20 cellular contexts compared by ENCODE assay signal in the genomic region with DNA sequence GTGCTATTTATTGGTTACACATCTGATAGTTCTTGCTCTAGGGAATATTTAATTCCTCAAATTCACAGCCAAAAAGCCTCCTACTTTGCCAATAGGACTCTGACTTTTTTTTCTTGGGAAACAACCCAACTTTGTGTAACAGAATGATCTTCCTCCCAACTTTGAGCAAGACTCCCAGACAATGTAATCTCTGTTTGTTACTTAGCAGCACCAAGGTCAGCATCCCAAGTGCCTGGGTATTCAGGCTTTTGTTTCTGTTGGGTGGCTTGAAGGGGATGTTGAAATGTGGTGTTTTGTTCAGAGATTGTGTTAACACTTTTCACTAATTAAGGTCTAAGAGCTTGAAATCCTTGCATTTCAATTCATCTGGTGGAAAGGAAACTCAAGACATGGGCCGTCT.
DNase-seq lines count a peak whose midpoint lies in the region; ATAC-seq and TF ChIP-seq lines count a peak whose summit lies in the region.
"Had no signal": no experiment of that assay in that cellular context is flagged by ENCODE, and none has a peak within 500 bp of the region (broad histone marks: within the 10 kb centered on the region; RNA-seq: fewer than 3 reads in every experiment).

No MANE protein-coding gene starts in this region.

- TF ChIP-seq POLR2A in testis (IDR thresholded peaks at IDR 0.05): no peak

- POLR2A ChIA-PET in HEK293 (lab: Yijun Ruan, JAX): no interaction called here

- no peaks in the 10 kb centered on the region for H3K36me3 ChIP-seq in HEK293 (ENCODE audit: control insufficient read depth in 2 of 2, insufficient read depth in 1 of 2, low read length in 2 of 2)
- no peaks in the 10 kb centered on the region for H3K36me3 ChIP-seq in testis (ENCODE audit: low read depth, missing control alignments)
- no peaks in the 10 kb centered on the region for H3K36me3 ChIP-seq in Karpas-422 (ENCODE audit: insufficient read depth, low read length)
- H3K36me3 ChIP-seq: SJSA1 had no signal

- no peak overlapping the region for H2AFZ ChIP-seq in Karpas-422 (ENCODE audit: low read length)

- H3K4me3 ChIP-seq in HEK293 (ENCODE audit: low read depth, low read length) (no peak overlapping the region), testis (no peak overlapping the region), Karpas-422 (ENCODE audit: low read length) (no peak overlapping the region)
- H3K4me3 ChIP-seq: A549, K562, SJSA1 had no signal

- CTCF ChIA-PET in HEK293 (lab: Yijun Ruan, JAX): interaction anchor here (1.4 kb wide), 1 partner anchor 19 kb away, joined by 3 read pairs; no protein-coding TSS in a partner anchor

- no peak overlapping the region for H3K4me2 ChIP-seq in Karpas-422 (ENCODE audit: low read depth, low read length, poor library complexity, severe bottlenecking)
- H3K4me2 ChIP-seq: A549 had no signal

- no peaks in the 10 kb centered on the region for H3K9me3 ChIP-seq in HEK293 (ENCODE audit: control insufficient read depth, insufficient read depth, low read depth, low read length)
- H3K9me3 ChIP-seq in testis: no peaks in the 10 kb centered on the region
- no peaks in the 10 kb centered on the region for H3K9me3 ChIP-seq in Karpas-422 (ENCODE audit: low read length)
- H3K9me3 ChIP-seq: A549, BE2C, SJSA1 had no signal

- no peaks in the 10 kb centered on the region for H4K20me1 ChIP-seq in Karpas-422 (ENCODE audit: insufficient read depth, low read depth, low read length)

- H3K27me3 ChIP-seq in testis (no peaks in the 10 kb centered on the region), Karpas-422 (ENCODE audit: low read length) (no peaks in the 10 kb centered on the region; the same call in 1 of the 2 replicates)
- H3K27me3 ChIP-seq: BE2C, SJSA1 had no signal

- no peak overlapping the region for H3K27ac ChIP-seq in HEK293 (ENCODE audit: extremely low read depth, low read depth, low read length)
- H3K27ac ChIP-seq in testis: peak overlapping the region; percentile 23 to 28
- H3K27ac ChIP-seq in Karpas-422 (ENCODE audit: low read length): no peak overlapping the region
- H3K27ac ChIP-seq: A549, SJSA1 had no signal

- no peaks in the 10 kb centered on the region for H3K9me2 ChIP-seq in Karpas-422 (replicated peaks; ENCODE audit: insufficient read depth, low read length)

- H3K4me1 ChIP-seq in HEK293 (ENCODE audit: control insufficient read depth, insufficient read depth, low read length): no peaks in the 10 kb centered on the region
- peaks cover 8% of the 10 kb centered on the region for H3K4me1 ChIP-seq in testis
- H3K4me1 ChIP-seq in Karpas-422 (ENCODE audit: low read length): no peaks in the 10 kb centered on the region
- H3K4me1 ChIP-seq: A549 had no signal

- TF ChIP-seq CTCF in HEK293 (tag by site-specific recombination; IDR thresholded peaks at IDR 0.05) (no peak), testis (IDR thresholded peaks at IDR 0.05) (no peak)

- no peak for ATAC-seq in GM18517 (IDR thresholded peaks at IDR 0.05; ENCODE audit: unreplicated experiment)
- ATAC-seq: A549, K562 had no signal

- H3K9ac ChIP-seq in Karpas-422 (ENCODE audit: low read length): no peak overlapping the region

- 45 to 63% methylated on average over 1 of the region's 1 CpG for WGBS in testis, 2 donors

- intact Hi-C loops in testis (cut with DNase I; ENCODE audit: low total_unique reads): no loop called here

- DNase-seq in amniotic epithelial cell (ENCODE audit: low read depth) (peak; percentile 18), medulla oblongata (ENCODE audit: extremely low spot score) (peak; percentile 42), testis (peak; percentile 67), Karpas-422 (no peak), SW 1271 (lab: John Stamatoyannopoulos, UW) (no peak)
- DNase-seq: BE2C, DMS53, GDM1, MM.1S, NCI-H1048, NCI-H1417 treated with DMSO at 0.1 percent for 48 hours, NCI-H187 treated with DMSO at 0.1 percent for 48 hours, NCI-H2227 treated with DMSO at 0.1 percent for 48 hours, NCI-H524, OCI-M1 had no signal

- H3K79me2 ChIP-seq in Karpas-422 (ENCODE audit: low read length): no peaks in the 10 kb centered on the region

TF ChIP-seq in HEK293, 187 proteins besides CTCF, POLR2A, EP300 and RAD21:
- no peak for TF ChIP-seq ZNF843 (tag by site-specific recombination; IDR thresholded peaks at IDR 0.05)
- TF ChIP-seq, protein P1, sequence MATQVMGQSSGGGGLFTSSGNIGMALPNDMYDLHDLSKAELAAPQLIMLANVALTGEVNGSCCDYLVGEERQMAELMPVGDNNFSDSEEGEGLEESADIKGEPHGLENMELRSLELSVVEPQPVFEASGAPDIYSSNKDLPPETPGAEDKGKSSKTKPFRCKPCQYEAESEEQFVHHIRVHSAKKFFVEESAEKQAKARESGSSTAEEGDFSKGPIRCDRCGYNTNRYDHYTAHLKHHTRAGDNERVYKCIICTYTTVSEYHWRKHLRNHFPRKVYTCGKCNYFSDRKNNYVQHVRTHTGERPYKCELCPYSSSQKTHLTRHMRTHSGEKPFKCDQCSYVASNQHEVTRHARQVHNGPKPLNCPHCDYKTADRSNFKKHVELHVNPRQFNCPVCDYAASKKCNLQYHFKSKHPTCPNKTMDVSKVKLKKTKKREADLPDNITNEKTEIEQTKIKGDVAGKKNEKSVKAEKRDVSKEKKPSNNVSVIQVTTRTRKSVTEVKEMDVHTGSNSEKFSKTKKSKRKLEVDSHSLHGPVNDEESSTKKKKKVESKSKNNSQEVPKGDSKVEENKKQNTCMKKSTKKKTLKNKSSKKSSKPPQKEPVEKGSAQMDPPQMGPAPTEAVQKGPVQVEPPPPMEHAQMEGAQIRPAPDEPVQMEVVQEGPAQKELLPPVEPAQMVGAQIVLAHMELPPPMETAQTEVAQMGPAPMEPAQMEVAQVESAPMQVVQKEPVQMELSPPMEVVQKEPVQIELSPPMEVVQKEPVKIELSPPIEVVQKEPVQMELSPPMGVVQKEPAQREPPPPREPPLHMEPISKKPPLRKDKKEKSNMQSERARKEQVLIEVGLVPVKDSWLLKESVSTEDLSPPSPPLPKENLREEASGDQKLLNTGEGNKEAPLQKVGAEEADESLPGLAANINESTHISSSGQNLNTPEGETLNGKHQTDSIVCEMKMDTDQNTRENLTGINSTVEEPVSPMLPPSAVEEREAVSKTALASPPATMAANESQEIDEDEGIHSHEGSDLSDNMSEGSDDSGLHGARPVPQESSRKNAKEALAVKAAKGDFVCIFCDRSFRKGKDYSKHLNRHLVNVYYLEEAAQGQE (tag by site-specific recombination; IDR thresholded peaks at IDR 0.05): 0 out of 2 replicates have a peak, but pooled peaks have one; percentile 46

Comparison
In these comparisons a context has a peak if more than half of its experiments do, and no peak if none do; other contexts are left out.
1. H3K27ac ChIP-seq: peak in testis (2 of 2); none in HEK293 (single experiment) and Karpas-422 (single experiment).
2. DNase-seq: peak in amniotic epithelial cell (single experiment), medulla oblongata (single experiment) and testis (single experiment); none in Karpas-422 (single experiment) and SW 1271 (0 of 2).